In the genomic region with DNA sequence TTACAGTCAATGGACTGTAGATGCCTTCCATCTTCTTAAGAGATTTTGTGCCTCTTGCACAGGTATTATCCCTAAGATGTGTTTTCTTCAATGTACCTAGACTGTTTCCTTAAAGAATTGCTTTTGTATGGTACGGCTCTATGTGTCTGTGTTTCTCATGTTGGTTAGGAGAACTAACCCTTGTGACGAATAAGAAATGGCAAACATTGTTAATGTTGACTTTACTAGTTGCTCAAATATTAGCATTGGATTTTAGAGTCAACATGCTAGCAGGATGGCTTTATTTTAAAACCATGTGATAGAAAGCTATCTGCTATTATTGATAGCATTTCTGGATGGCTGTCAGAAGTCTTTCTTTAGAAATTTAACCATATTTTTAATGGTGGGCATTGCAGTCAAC, we compare ENCODE assay signal across 24 cellular contexts. TPM values are rescaled to one million over a fixed set of nuclear protein-coding genes. Genes with fewer than 3 reads are reported as not detected.
DNase-seq lines count a peak whose midpoint lies in the region; ATAC-seq and TF ChIP-seq lines count a peak whose summit lies in the region.
"Had no signal": no experiment of that assay in that cellular context is flagged by ENCODE, and none has a peak within 500 bp of the region (broad histone marks: within the 10 kb centered on the region; RNA-seq: fewer than 3 reads in every experiment).

No MANE protein-coding gene starts in this region.

- H3K27ac Mint-ChIP-seq in progenitor cell of endocrine pancreas: no peak overlapping the region
- H3K27ac Mint-ChIP-seq: activated B cell treated with CpG ODN at 0.5 μM for 24 hours; activated CD8-positive, alpha-beta T cell treated with anti-CD3 and anti-CD28 coated beads, Interleukin-2, amount 10 ng/mL, durations not matched to agents 7 days and 5 days; activated T-cell treated with anti-CD3 and anti-CD28 coated beads, Interleukin-2, amount 50 U/mL, for 24 hours; dendritic cell treated with granulocyte-macrophage colony-stimulating factor and Interleukin-4, amounts not matched to agents 40 ng/mL and 50 ng/mL, for 4 days; H9; stimulated activated naive CD8-positive, alpha-beta T cell treated with anti-CD3 and anti-CD28 coated beads, Interleukin-15, amount 100 ng/mL, for 72 hours; T-helper 1 cell treated with Interleukin-12 subunit alpha and Interleukin-12 subunit beta and Interleukin-4 antibody, amounts not matched to agents 30 μg/mL and 1 μg/mL, for 36 hours had no signal

- no peaks in the 10 kb centered on the region for H3K27me3 Mint-ChIP-seq in progenitor cell of endocrine pancreas
- H3K27me3 Mint-ChIP-seq: activated B cell treated with CpG ODN at 0.5 μM for 24 hours; activated T-cell treated with anti-CD3 and anti-CD28 coated beads, Interleukin-2, amount 50 U/mL, for 24 hours; dendritic cell treated with granulocyte-macrophage colony-stimulating factor and Interleukin-4, amounts not matched to agents 40 ng/mL and 50 ng/mL, for 4 days; stimulated activated naive CD8-positive, alpha-beta T cell treated with anti-CD3 and anti-CD28 coated beads, Interleukin-15, amount 100 ng/mL, for 72 hours had no signal

- TF ChIP-seq CTCF in progenitor cell of endocrine pancreas (IDR thresholded peaks at IDR 0.05; ENCODE audit: unreplicated experiment): no peak

- peaks cover 8% of the 10 kb centered on the region for H3K36me3 Mint-ChIP-seq in progenitor cell of endocrine pancreas (ENCODE audit: insufficient read depth)

- H3K9me3 Mint-ChIP-seq in progenitor cell of endocrine pancreas (ENCODE audit: low read depth): no peaks in the 10 kb centered on the region
- H3K9me3 Mint-ChIP-seq: activated T-cell treated with anti-CD3 and anti-CD28 coated beads, Interleukin-2, amount 50 U/mL, for 24 hours; H9 had no signal

- H3K4me3 Mint-ChIP-seq in progenitor cell of endocrine pancreas (ENCODE audit: low read depth): peak overlapping the region; percentile 35
- H3K4me3 Mint-ChIP-seq: activated B cell treated with CpG ODN at 0.5 μM for 24 hours; activated CD8-positive, alpha-beta T cell treated with anti-CD3 and anti-CD28 coated beads, Interleukin-2, amount 10 ng/mL, durations not matched to agents 7 days and 5 days; activated T-cell treated with anti-CD3 and anti-CD28 coated beads, Interleukin-2, amount 50 U/mL, for 24 hours; CD8-positive, alpha-beta T cell; dendritic cell treated with granulocyte-macrophage colony-stimulating factor and Interleukin-4, amounts not matched to agents 40 ng/mL and 50 ng/mL, for 4 days; H9; stimulated activated naive CD8-positive, alpha-beta T cell treated with anti-CD3 and anti-CD28 coated beads, Interleukin-15, amount 100 ng/mL, for 72 hours; T-helper 1 cell treated with Interleukin-12 subunit alpha and Interleukin-12 subunit beta and Interleukin-4 antibody, amounts not matched to agents 30 μg/mL and 1 μg/mL, for 36 hours had no signal

- DNase-seq in DMS53 treated with DMSO at 0.1 percent for 48 hours (lab: John Stamatoyannopoulos, UW; ENCODE audit: unreplicated experiment): peak; percentile 65
- peak; percentile 75 for DNase-seq in NCI-H146 treated with DMSO at 0.1 percent for 48 hours (lab: John Stamatoyannopoulos, UW; ENCODE audit: unreplicated experiment)
- DNase-seq in SHP77 treated with DMSO at 0.1 percent for 48 hours (lab: John Stamatoyannopoulos, UW): peak; percentile 58
- DNase-seq in progenitor cell of endocrine pancreas (ENCODE audit: low spot score, unreplicated experiment): no peak
- no peak for DNase-seq in RKO (ENCODE audit: low spot score)
- DNase-seq in D341Med (ENCODE audit: low spot score): no peak
- DNase-seq in ecto neural progenitor cell (ENCODE audit: low spot score): no peak
- DNase-seq: activated B cell treated with CpG ODN at 0.5 μM for 24 hours; activated CD8-positive, alpha-beta T cell treated with anti-CD3 and anti-CD28 coated beads, Interleukin-2, amount 10 ng/mL, durations not matched to agents 7 days and 5 days; activated naive CD4-positive, alpha-beta T cell treated with Interleukin-2 at 50 U/mL for 16 hours; activated T-cell treated with anti-CD3 and anti-CD28 coated beads, Interleukin-2, amount 50 U/mL, for 24 hours; CD8-positive, alpha-beta T cell; H9; heart left ventricle; NCI-H1694 treated with DMSO at 0.1 percent for 48 hours; NCI-H524; OCI-M1; spleen; stimulated activated CD4-positive, alpha-beta T cell treated with anti-CD3 and anti-CD28 coated beads, Interleukin-4, amount 100 ng/mL, for 24 hours; stimulated activated naive CD8-positive, alpha-beta T cell treated with anti-CD3 and anti-CD28 coated beads, Interleukin-15, amount 100 ng/mL, for 72 hours; trophoblast cell had no signal

- ATAC-seq in HG03565 (IDR thresholded peaks at IDR 0.05; ENCODE audit: unreplicated experiment): no peak
- ATAC-seq: activated CD8-positive, alpha-beta T cell treated with anti-CD3 and anti-CD28 coated beads, Interleukin-2, amount 10 ng/mL, durations not matched to agents 7 days and 5 days; CD8-positive, alpha-beta T cell; heart left ventricle; stimulated activated naive CD8-positive, alpha-beta T cell treated with anti-CD3 and anti-CD28 coated beads, Interleukin-15, amount 100 ng/mL, for 72 hours had no signal

- peaks cover 25% of the 10 kb centered on the region for H3K4me1 Mint-ChIP-seq in progenitor cell of endocrine pancreas (ENCODE audit: low read depth)
- H3K4me1 Mint-ChIP-seq: H9 had no signal

RNA-seq across cellular contexts. Expression of gene WWOX, which starts 34.5 kb away (rescaled TPM):
- 43.2 and 48.7 TPM in 2 replicates for total RNA-seq in progenitor cell of endocrine pancreas

Comparison
In these comparisons a context has a peak if more than half of its experiments do, and no peak if none do; other contexts are left out.
1. DNase-seq: peak in DMS53 treated with DMSO at 0.1 percent for 48 hours (single experiment), NCI-H146 treated with DMSO at 0.1 percent for 48 hours (single experiment) and SHP77 treated with DMSO at 0.1 percent for 48 hours (single experiment); none in progenitor cell of endocrine pancreas (single experiment), RKO (single experiment), D341Med (single experiment) and ecto neural progenitor cell (single experiment).